35 cellular contexts compared by ENCODE assay signal in the genomic region with DNA sequence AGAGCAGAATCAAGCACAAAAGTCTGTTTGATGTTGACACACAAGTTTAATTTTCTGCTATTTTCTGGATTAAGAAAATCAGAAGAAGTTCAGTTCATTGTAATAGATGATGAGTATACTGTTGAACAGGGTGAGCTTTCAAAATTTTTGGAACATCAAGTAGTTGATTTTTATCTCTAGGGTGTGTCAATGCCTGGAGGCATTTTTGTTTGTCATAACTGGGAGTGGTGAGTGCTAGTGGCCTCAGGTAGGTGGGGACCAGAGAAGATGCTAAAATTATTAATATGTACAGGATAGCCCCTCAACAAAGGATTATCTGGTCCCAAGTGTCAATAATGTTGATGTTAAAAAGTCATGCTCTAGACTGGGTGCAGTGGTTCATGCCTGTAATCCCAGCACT.
A peak's percentile ranks its signal among the peaks of the same experiment; 100 is the strongest.
DNase-seq lines count a peak whose midpoint lies in the region; ATAC-seq and TF ChIP-seq lines count a peak whose summit lies in the region.
"Had no signal": no experiment of that assay in that cellular context is flagged by ENCODE, and none has a peak within 500 bp of the region (broad histone marks: within the 10 kb centered on the region; RNA-seq: fewer than 3 reads in every experiment).

No MANE protein-coding gene starts in this region.

- no peak for DNase-seq in MCF 10A (ENCODE audit: unreplicated experiment)
- DNase-seq in breast epithelium (ENCODE audit: low spot score in 2 of 2) = no peak
- DNase-seq in PC-3 = peak; percentile 83
- DNase-seq in mammary epithelial cell = peak; percentile 46
- peak in 1 of 2 donors; percentile 18 for DNase-seq in foreskin keratinocyte
- no peak for DNase-seq in activated CD8-positive, alpha-beta memory T cell treated with anti-CD3 and anti-CD28 coated beads for 24 hours
- DNase-seq: 8988T; ACHN; AML-193; BE2C; C1 segment of cervical spinal cord; Caco-2; Calu3; CD4-positive, alpha-beta memory T cell; CD4-positive, alpha-beta T cell; CD4-positive, CD25-positive, alpha-beta regulatory T cell; CD8-positive, alpha-beta memory T cell; CD8-positive, alpha-beta T cell; COR-L47; DMS 273 treated with DMSO at 0.1 percent for 48 hours; DMS153; DMS53; DMS79; DMS79 treated with DMSO at 0.1 percent for 48 hours; DND-41; EL had no signal

- no peaks in the 10 kb centered on the region for H3K36me3 Mint-ChIP-seq in MCF 10A (ENCODE audit: insufficient read depth, unreplicated experiment)
- H3K36me3 Mint-ChIP-seq: CD14-positive monocyte; CD4-positive, alpha-beta memory T cell; CD4-positive, CD25-positive, alpha-beta regulatory T cell; CD8-positive, alpha-beta memory T cell; CD8-positive, alpha-beta T cell had no signal

- peaks cover 3% of the 10 kb centered on the region for H3F3A ChIP-seq in PC-3 (ENCODE audit: low read length, unreplicated experiment)

- dilution Hi-C loops in mammary epithelial cell (cut with HindIII; ENCODE audit: low sequenced_read_pairs) = no loop called here

- H3K27ac Mint-ChIP-seq in MCF 10A (ENCODE audit: low read depth, unreplicated experiment) = peak overlapping the region; percentile 76
- H3K27ac Mint-ChIP-seq: B cell; CD14-positive monocyte; CD4-positive, alpha-beta memory T cell; CD4-positive, alpha-beta T cell; CD4-positive, CD25-positive, alpha-beta regulatory T cell; CD8-positive, alpha-beta memory T cell; CD8-positive, alpha-beta T cell had no signal

- ATAC-seq in PC-3 (peak; percentile 63), foreskin keratinocyte (peak; percentile 16), GM21717 (IDR thresholded peaks at IDR 0.05; ENCODE audit: unreplicated experiment) (no peak), GM21825 (IDR thresholded peaks at IDR 0.05; ENCODE audit: unreplicated experiment) (no peak)
- ATAC-seq: A549; CD8-positive, alpha-beta T cell had no signal

- intact Hi-C loops in MCF 10A (cut with micrococcal nuclease) = no loop called here
- intact Hi-C loops in breast epithelium (cut with DNase I; ENCODE audit: low total_unique reads) = no loop called here
- intact Hi-C loops in PC-3 (cut with micrococcal nuclease) = no loop called here
- intact Hi-C loops in mammary epithelial cell (cut with micrococcal nuclease) = no loop called here

- H3K4me1 ChIP-seq in breast epithelium (no peaks in the 10 kb centered on the region), PC-3 (ENCODE audit: insufficient read depth, low read length) (peaks cover 16% of the 10 kb centered on the region), mammary epithelial cell (ENCODE audit: insufficient read depth, low read length) (peaks cover 21% of the 10 kb centered on the region), foreskin keratinocyte (peaks cover 6% of the 10 kb centered on the region)
- H3K4me1 ChIP-seq: A549, BE2C, BLaER1, Caco-2 had no signal

- TF ChIP-seq POLR2A in breast epithelium (IDR thresholded peaks at IDR 0.05) = no peak

- H3K4me3 ChIP-seq in breast epithelium (no peak overlapping the region), PC-3 (ENCODE audit: low read length) (no peak overlapping the region), mammary epithelial cell (replicated peaks in 1 of 3; ENCODE audit: insufficient read depth in 1 of 3, low read depth in 2 of 3, low read length in 3 of 3) (no peak overlapping the region)
- H3K4me3 ChIP-seq: A549; BLaER1; BLaER1 treated with 17β-estradiol and CSF1 and Interleukin-3, amounts not matched to agents 10 nM and 100 nM had no signal

- H3K9ac ChIP-seq in PC-3 (ENCODE audit: low read length) (no peak overlapping the region), mammary epithelial cell (ENCODE audit: insufficient read depth, low read length) (no peak overlapping the region)
- H3K9ac ChIP-seq: BLaER1; BLaER1 treated with 17β-estradiol and CSF1 and Interleukin-3, amounts not matched to agents 10 nM and 100 nM had no signal

- no peak overlapping the region for H3K4me3 Mint-ChIP-seq in MCF 10A (ENCODE audit: unreplicated experiment)
- H3K4me3 Mint-ChIP-seq: B cell; CD14-positive monocyte; CD4-positive, alpha-beta memory T cell; CD4-positive, alpha-beta T cell; CD4-positive, CD25-positive, alpha-beta regulatory T cell; CD8-positive, alpha-beta memory T cell; CD8-positive, alpha-beta T cell had no signal

- H2AFZ ChIP-seq in PC-3 (ENCODE audit: low read length) (no peak overlapping the region), mammary epithelial cell (ENCODE audit: low read depth, low read length) (no peak overlapping the region)

- H3K27me3 ChIP-seq in breast epithelium = no peaks in the 10 kb centered on the region
- H3K27me3 ChIP-seq in PC-3 (ENCODE audit: low read length) = no peaks in the 10 kb centered on the region
- H3K27me3 ChIP-seq in mammary epithelial cell (ENCODE audit: insufficient read depth, low read length) = no peaks in the 10 kb centered on the region
- H3K27me3 ChIP-seq in foreskin keratinocyte = no peaks in the 10 kb centered on the region
- H3K27me3 ChIP-seq: BE2C; BLaER1; BLaER1 treated with 17β-estradiol and CSF1 and Interleukin-3, amounts not matched to agents 10 nM and 100 nM had no signal

- H3K9me3 Mint-ChIP-seq in MCF 10A (ENCODE audit: unreplicated experiment) = no peaks in the 10 kb centered on the region

- H4K20me1 ChIP-seq in PC-3 (ENCODE audit: low read length) (no peaks in the 10 kb centered on the region), mammary epithelial cell (ENCODE audit: insufficient read depth, low read length) (no peaks in the 10 kb centered on the region)
- H4K20me1 ChIP-seq: BLaER1; BLaER1 treated with 17β-estradiol and CSF1 and Interleukin-3, amounts not matched to agents 10 nM and 100 nM had no signal

- no peak overlapping the region for H3K27ac ChIP-seq in breast epithelium
- peak overlapping the region; percentile 90 for H3K27ac ChIP-seq in PC-3 (ENCODE audit: low read length)
- H3K27ac ChIP-seq in mammary epithelial cell (ENCODE audit: insufficient read depth, low read depth, low read length) = peak overlapping the region; percentile 71
- H3K27ac ChIP-seq in foreskin keratinocyte = no peak overlapping the region
- H3K27ac ChIP-seq: 22Rv1; A549; BLaER1; BLaER1 treated with 17β-estradiol and CSF1 and Interleukin-3, amounts not matched to agents 10 nM and 100 nM; C4-2B had no signal

- H3K27me3 Mint-ChIP-seq in MCF 10A (ENCODE audit: insufficient read depth, unreplicated experiment) = no peaks in the 10 kb centered on the region
- H3K27me3 Mint-ChIP-seq: B cell; CD4-positive, alpha-beta memory T cell; CD4-positive, alpha-beta T cell; CD4-positive, CD25-positive, alpha-beta regulatory T cell had no signal

- no peak for TF ChIP-seq CTCF in MCF 10A (IDR thresholded peaks at IDR 0.05; ENCODE audit: unreplicated experiment)
- no peak for TF ChIP-seq CTCF in breast epithelium (IDR thresholded peaks at IDR 0.05)
- TF ChIP-seq CTCF in PC-3 (conservative IDR thresholded peaks at IDR 0.05; ENCODE audit: low read depth, low read length) = no peak
- no peak for TF ChIP-seq CTCF in mammary epithelial cell (conservative IDR thresholded peaks at IDR 0.05 in 1 of 2, IDR thresholded peaks at IDR 0.05 in 1 of 2; ENCODE audit: extremely low read depth in 1 of 2, insufficient read depth in 1 of 2, low read depth in 1 of 2, low read length in 2 of 2)
- TF ChIP-seq CTCF in foreskin keratinocyte (conservative IDR thresholded peaks at IDR 0.05) = no peak

- CTCF ChIA-PET in MCF 10A (lab: Yijun Ruan, JAX) = interaction anchor here (0.6 kb wide), 1 partner anchor 186 kb away, joined by 3 read pairs; no protein-coding TSS in a partner anchor
- CTCF ChIA-PET in PC-3 (lab: Charles Lee) = no interaction called here
- CTCF ChIA-PET in mammary epithelial cell (lab: Charles Lee; ENCODE audit: low non-redundant PET) = no interaction called here

- H3K79me2 ChIP-seq in PC-3 (ENCODE audit: low read length) (no peaks in the 10 kb centered on the region), mammary epithelial cell (ENCODE audit: insufficient read depth, low read length) (no peaks in the 10 kb centered on the region)

- H3K36me3 ChIP-seq in breast epithelium (no peaks in the 10 kb centered on the region), PC-3 (ENCODE audit: low read depth, low read length) (no peaks in the 10 kb centered on the region), mammary epithelial cell (ENCODE audit: insufficient read depth, low read length) (no peaks in the 10 kb centered on the region)
- H3K36me3 ChIP-seq: BE2C; BLaER1; BLaER1 treated with 17β-estradiol and CSF1 and Interleukin-3, amounts not matched to agents 10 nM and 100 nM had no signal

- H3K4me1 Mint-ChIP-seq in MCF 10A (ENCODE audit: insufficient read depth, unreplicated experiment) = peaks cover 13% of the 10 kb centered on the region
- H3K4me1 Mint-ChIP-seq: B cell; CD14-positive monocyte; CD4-positive, alpha-beta memory T cell; CD4-positive, CD25-positive, alpha-beta regulatory T cell; CD8-positive, alpha-beta memory T cell had no signal

- H3K9me2 ChIP-seq in PC-3 (replicated peaks; ENCODE audit: low read length) = no peaks in the 10 kb centered on the region

- in situ Hi-C loops in mammary epithelial cell (cut with MboI; ENCODE audit: low sequenced_read_pairs in 2 of 2) = no loop called here

- POLR2A ChIA-PET in MCF 10A (lab: Yijun Ruan, JAX) (interaction anchor here (0.6 kb wide), 2 partner anchors 12 to 183 kb away, joined by 4 read pairs; no protein-coding TSS in a partner anchor), PC-3 (lab: Charles Lee; ENCODE audit: unreplicated experiment) (no interaction called here)

- H3K9me3 ChIP-seq in breast epithelium (no peaks in the 10 kb centered on the region), PC-3 (ENCODE audit: low read length) (no peaks in the 10 kb centered on the region), mammary epithelial cell (replicated peaks; ENCODE audit: insufficient read depth, low read length) (peaks cover 5% of the 10 kb centered on the region)
- H3K9me3 ChIP-seq: A549; BE2C; BLaER1; BLaER1 treated with 17β-estradiol and CSF1 and Interleukin-3, amounts not matched to agents 10 nM and 100 nM; Caco-2 had no signal

- peak overlapping the region; percentile 78 for H3K4me2 ChIP-seq in PC-3 (ENCODE audit: low read length)
- peak overlapping the region; percentile 16 for H3K4me2 ChIP-seq in mammary epithelial cell (ENCODE audit: insufficient read depth, low read depth, low read length)
- H3K4me2 ChIP-seq: A549; BLaER1; BLaER1 treated with 17β-estradiol and CSF1 and Interleukin-3, amounts not matched to agents 10 nM and 100 nM had no signal

- BruUV-seq in MCF 10A (replicated peaks; lab: Mats Ljungman, UMichigan) (no TSS peak), PC-3 (replicated peaks; lab: Mats Ljungman, UMichigan) (no TSS peak), mammary epithelial cell (replicated peaks; lab: Mats Ljungman, UMichigan) (no TSS peak)

Comparison
In these comparisons a context has a peak if more than half of its experiments do, and no peak if none do; other contexts are left out.
1. DNase-seq: peak in PC-3 (single experiment) and mammary epithelial cell (single experiment); none in MCF 10A (single experiment), breast epithelium (0 of 2) and activated CD8-positive, alpha-beta memory T cell treated with anti-CD3 and anti-CD28 coated beads for 24 hours (single experiment).
2. H3K27ac ChIP-seq: peak in PC-3 (single experiment) and mammary epithelial cell (single experiment); none in breast epithelium (0 of 2) and foreskin keratinocyte (single experiment).
3. ATAC-seq: peak in PC-3 (single experiment) and foreskin keratinocyte (single experiment); none in GM21717 (single experiment) and GM21825 (single experiment).